24 cellular contexts compared by ENCODE assay signal in genomic region chr1:17434016-17434415, GRCh38. TPM values are rescaled to one million over a fixed set of nuclear protein-coding genes. Genes with fewer than 3 reads are reported as not detected.
DNase-seq lines count a peak whose midpoint lies in the region; ATAC-seq and TF ChIP-seq lines count a peak whose summit lies in the region.
"Had no signal": no experiment of that assay in that cellular context is flagged by ENCODE, and none has a peak within 500 bp of the region (broad histone marks: within the 10 kb centered on the region; RNA-seq: fewer than 3 reads in every experiment).

No MANE protein-coding gene starts in this region.

- peaks cover 69% of the 10 kb centered on the region for H3K36me3 ChIP-seq in HUES64 (ENCODE audit: insufficient read depth, low read length)
- H3K36me3 ChIP-seq in heart left ventricle, result peaks cover 0 to 37% (median 5%) of the 10 kb centered on the region in 9 donors
- H3K36me3 ChIP-seq: Peyer's patch had no signal

- H3K27me3 ChIP-seq in HUES64 (ENCODE audit: insufficient read depth, low read length) (no peaks in the 10 kb centered on the region), heart left ventricle (no peaks in the 10 kb centered on the region)
- H3K27me3 ChIP-seq: ascending aorta, heart right ventricle, Peyer's patch had no signal

- H3K9ac ChIP-seq in HUES64 (ENCODE audit: low read depth, low read length), result peak overlapping the region; percentile 21; the same call in 1 of the 2 replicates

- H3K27me3 Mint-ChIP-seq in activated CD4-positive, alpha-beta memory T cell treated with anti-CD3 and anti-CD28 coated beads, Interleukin-2, amount 10 ng/mL, durations not matched to agents 7 days and 5 days, result no peaks in the 10 kb centered on the region
- H3K27me3 Mint-ChIP-seq in activated CD4-positive, alpha-beta memory T cell treated with anti-CD3 and anti-CD28 coated beads for 36 hours, result no peaks in the 10 kb centered on the region
- H3K27me3 Mint-ChIP-seq in endothelial cell (ENCODE audit: unreplicated experiment), result peaks cover 14% of the 10 kb centered on the region
- peaks cover 5% of the 10 kb centered on the region for H3K27me3 Mint-ChIP-seq in neural crest cell (ENCODE audit: low read depth)
- H3K27me3 Mint-ChIP-seq: natural killer cell treated with Interleukin-12 subunit alpha and Interleukin-12 subunit beta and Interleukin-15 and Interleukin-18, amount 100 ng/mL, for 72 hours; progenitor cell of endocrine pancreas had no signal

- intact Hi-C loops in activated CD4-positive, alpha-beta memory T cell treated with anti-CD3 and anti-CD28 coated beads for 36 hours (cut with micrococcal nuclease), result no loop called here
- intact Hi-C loops in heart left ventricle (cut with DNase I), result no loop called here

- no peak for ATAC-seq in heart left ventricle
- ATAC-seq: heart right ventricle; K562; natural killer cell treated with Interleukin-12 subunit alpha and Interleukin-12 subunit beta and Interleukin-15 and Interleukin-18, amount 100 ng/mL, for 72 hours had no signal

- CTCF ChIA-PET in activated CD4-positive, alpha-beta memory T cell treated with anti-CD3 and anti-CD28 coated beads, Interleukin-2, amount 10 ng/mL, durations not matched to agents 7 days and 5 days (lab: Charles Lee), result interaction anchor here (0.9 kb wide), 1 partner anchor 8 kb away, joined by 3 read pairs; no protein-coding TSS in a partner anchor
- CTCF ChIA-PET in activated CD4-positive, alpha-beta memory T cell treated with anti-CD3 and anti-CD28 coated beads for 36 hours (lab: Charles Lee), result interaction anchor here (0.6 to 1.5 kb wide), 2 partner anchors 13 to 18 kb away, joined by 4 read pairs; no protein-coding TSS in a partner anchor

- DNase-seq in activated CD4-positive, alpha-beta memory T cell treated with anti-CD3 and anti-CD28 coated beads, Interleukin-2, amount 10 ng/mL, durations not matched to agents 7 days and 5 days, result no peak
- no peak for DNase-seq in activated CD4-positive, alpha-beta memory T cell treated with anti-CD3 and anti-CD28 coated beads for 36 hours
- DNase-seq in endothelial cell (ENCODE audit: low spot score) (no peak), neural crest cell (ENCODE audit: low read depth, low spot score) (no peak), heart left ventricle (no peak), cerebellar nuclear complex (lab: John Stamatoyannopoulos, UW) (no peak), GF-D8 (lab: John Stamatoyannopoulos, UW) (no peak)
- DNase-seq: activated CD4-positive, alpha-beta T cell treated with anti-CD3 and anti-CD28 coated beads for 1 hour; activated gamma-delta T cell; effector memory CD4-positive, alpha-beta T cell; heart right ventricle; HFFc6; MV-4-11; NCI-H187; NCI-H226; Peyer's patch; T-helper 9 cell had no signal

- POLR2A ChIA-PET in activated CD4-positive, alpha-beta memory T cell treated with anti-CD3 and anti-CD28 coated beads, Interleukin-2, amount 10 ng/mL, durations not matched to agents 7 days and 5 days (lab: Charles Lee), result interaction anchor here (1.0 kb wide), 1 partner anchor 9 kb away, joined by 4 read pairs; no protein-coding TSS in a partner anchor
- POLR2A ChIA-PET in activated CD4-positive, alpha-beta memory T cell treated with anti-CD3 and anti-CD28 coated beads for 36 hours (lab: Charles Lee), result no interaction called here

- H3K27ac Mint-ChIP-seq in activated CD4-positive, alpha-beta memory T cell treated with anti-CD3 and anti-CD28 coated beads, Interleukin-2, amount 10 ng/mL, durations not matched to agents 7 days and 5 days, result peak overlapping the region; percentile 24
- no peak overlapping the region for H3K27ac Mint-ChIP-seq in activated CD4-positive, alpha-beta memory T cell treated with anti-CD3 and anti-CD28 coated beads for 36 hours
- no peak overlapping the region for H3K27ac Mint-ChIP-seq in endothelial cell (ENCODE audit: unreplicated experiment)
- H3K27ac Mint-ChIP-seq in neural crest cell (ENCODE audit: unreplicated experiment), result no peak overlapping the region
- H3K27ac Mint-ChIP-seq: HFFc6; natural killer cell treated with Interleukin-12 subunit alpha and Interleukin-12 subunit beta and Interleukin-15 and Interleukin-18, amount 100 ng/mL, for 72 hours had no signal

- H3K4me1 ChIP-seq in HUES64 (ENCODE audit: insufficient read depth, low read length) (peaks cover 53% of the 10 kb centered on the region), heart left ventricle (peaks cover 0 to 55% (median 9%) of the 10 kb centered on the region in 12 donors)

- no peak for TF ChIP-seq POLR2A in heart left ventricle (IDR thresholded peaks at IDR 0.05)

- no peak overlapping the region for H3K4me3 Mint-ChIP-seq in activated CD4-positive, alpha-beta memory T cell treated with anti-CD3 and anti-CD28 coated beads, Interleukin-2, amount 10 ng/mL, durations not matched to agents 7 days and 5 days
- H3K4me3 Mint-ChIP-seq in activated CD4-positive, alpha-beta memory T cell treated with anti-CD3 and anti-CD28 coated beads for 36 hours, result no peak overlapping the region
- peak overlapping the region; percentile 3 for H3K4me3 Mint-ChIP-seq in endothelial cell (ENCODE audit: unreplicated experiment)
- peak overlapping the region; percentile 89 for H3K4me3 Mint-ChIP-seq in neural crest cell
- H3K4me3 Mint-ChIP-seq: HFFc6; natural killer cell treated with Interleukin-12 subunit alpha and Interleukin-12 subunit beta and Interleukin-15 and Interleukin-18, amount 100 ng/mL, for 72 hours had no signal

- 14% methylated on average over 2 of the region's 3 CpGs for WGBS in HUES64
- 78 to 82% (median 81%) methylated on average over 3 of the region's 3 CpGs for WGBS in heart left ventricle, 4 donors

- H3K4me1 Mint-ChIP-seq in activated CD4-positive, alpha-beta memory T cell treated with anti-CD3 and anti-CD28 coated beads, Interleukin-2, amount 10 ng/mL, durations not matched to agents 7 days and 5 days, result peaks cover 37% of the 10 kb centered on the region
- H3K4me1 Mint-ChIP-seq in activated CD4-positive, alpha-beta memory T cell treated with anti-CD3 and anti-CD28 coated beads for 36 hours (ENCODE audit: low read depth), result peaks cover 49% of the 10 kb centered on the region
- H3K4me1 Mint-ChIP-seq in endothelial cell (ENCODE audit: unreplicated experiment), result peaks cover 36% of the 10 kb centered on the region
- H3K4me1 Mint-ChIP-seq in neural crest cell, result peaks cover 50% of the 10 kb centered on the region

- no peaks in the 10 kb centered on the region for H3K9me3 ChIP-seq in HUES64 (ENCODE audit: insufficient read depth, low read depth, low read length)
- no peaks in the 10 kb centered on the region for H3K9me3 ChIP-seq in heart left ventricle
- H3K9me3 ChIP-seq: ascending aorta, heart right ventricle, Peyer's patch had no signal

- TF ChIP-seq CTCF in endothelial cell (IDR thresholded peaks at IDR 0.05; ENCODE audit: unreplicated experiment) (no peak), neural crest cell (conservative IDR thresholded peaks at IDR 0.05) (no peak), heart left ventricle (IDR thresholded peaks at IDR 0.05) (no peak)

- H3K4me3 ChIP-seq in HUES64 (ENCODE audit: low read length) (peak overlapping the region; percentile 18), heart left ventricle (no peak overlapping the region)
- H3K4me3 ChIP-seq: ascending aorta, heart right ventricle, K562, Peyer's patch, SK-N-MC had no signal

- H3K27ac ChIP-seq in HUES64 (ENCODE audit: low read depth, low read length), result peak overlapping the region; percentile 89
- H3K27ac ChIP-seq in heart left ventricle, result no peak overlapping the region
- H3K27ac ChIP-seq: 22Rv1, ascending aorta, heart right ventricle, Peyer's patch, SK-N-MC had no signal

- no peaks in the 10 kb centered on the region for H3K9me3 Mint-ChIP-seq in activated CD4-positive, alpha-beta memory T cell treated with anti-CD3 and anti-CD28 coated beads, Interleukin-2, amount 10 ng/mL, durations not matched to agents 7 days and 5 days
- no peaks in the 10 kb centered on the region for H3K9me3 Mint-ChIP-seq in activated CD4-positive, alpha-beta memory T cell treated with anti-CD3 and anti-CD28 coated beads for 36 hours
- H3K9me3 Mint-ChIP-seq in endothelial cell (ENCODE audit: unreplicated experiment) (no peaks in the 10 kb centered on the region), neural crest cell (no peaks in the 10 kb centered on the region)
- H3K9me3 Mint-ChIP-seq: HFFc6; natural killer cell treated with Interleukin-12 subunit alpha and Interleukin-12 subunit beta and Interleukin-15 and Interleukin-18, amount 100 ng/mL, for 72 hours had no signal

- peaks cover 57% of the 10 kb centered on the region for H3K36me3 Mint-ChIP-seq in activated CD4-positive, alpha-beta memory T cell treated with anti-CD3 and anti-CD28 coated beads, Interleukin-2, amount 10 ng/mL, durations not matched to agents 7 days and 5 days (ENCODE audit: low read depth)
- peaks cover 36% of the 10 kb centered on the region for H3K36me3 Mint-ChIP-seq in activated CD4-positive, alpha-beta memory T cell treated with anti-CD3 and anti-CD28 coated beads for 36 hours
- H3K36me3 Mint-ChIP-seq in endothelial cell (ENCODE audit: low read depth, unreplicated experiment), result peaks cover 5% of the 10 kb centered on the region
- peaks cover 17% of the 10 kb centered on the region for H3K36me3 Mint-ChIP-seq in neural crest cell (ENCODE audit: low read depth)
- H3K36me3 Mint-ChIP-seq: natural killer cell treated with Interleukin-12 subunit alpha and Interleukin-12 subunit beta and Interleukin-15 and Interleukin-18, amount 100 ng/mL, for 72 hours had no signal

RNA-seq across cellular contexts. Expression of gene RCC2, which starts 5.5 kb away (rescaled TPM):
- 100 to 1,000 TPM; 111 to 114 TPM for total RNA-seq in activated CD4-positive, alpha-beta memory T cell treated with anti-CD3 and anti-CD28 coated beads, Interleukin-2, amount 10 ng/mL, durations not matched to agents 7 days and 5 days
- total RNA-seq in activated CD4-positive, alpha-beta memory T cell treated with anti-CD3 and anti-CD28 coated beads for 36 hours, result 10 to 100 TPM; 90.6 to 91.0 TPM
- 225 TPM for polyA plus RNA-seq in HUES64 (2013, experiment 1 of 2)
- 198 TPM for polyA plus RNA-seq in HUES64 (2013, experiment 2 of 2)
- total RNA-seq in endothelial cell (ENCODE audit: unreplicated experiment) (180 TPM), neural crest cell (224 and 225 TPM in 2 replicates), heart left ventricle (10 to 100 TPM in 7 of 9 donors, 1 to 10 TPM in 2; 7.9 to 39.1 (median 14.3) TPM)
- 10 to 100 TPM in 1 of 2 donors, 1 to 10 TPM in 1; 6.1 to 15.2 TPM for polyA plus RNA-seq in heart left ventricle

Comparison
In these comparisons a context has a peak if more than half of its experiments do, and no peak if none do; other contexts are left out.
1. H3K4me3 Mint-ChIP-seq: peak in endothelial cell (single experiment) and neural crest cell (single experiment); none in activated CD4-positive, alpha-beta memory T cell treated with anti-CD3 and anti-CD28 coated beads, Interleukin-2, amount 10 ng/mL, durations not matched to agents 7 days and 5 days (single experiment) and activated CD4-positive, alpha-beta memory T cell treated with anti-CD3 and anti-CD28 coated beads for 36 hours (single experiment).